ENCODE assay signal across 18 cellular contexts in the genomic region with DNA sequence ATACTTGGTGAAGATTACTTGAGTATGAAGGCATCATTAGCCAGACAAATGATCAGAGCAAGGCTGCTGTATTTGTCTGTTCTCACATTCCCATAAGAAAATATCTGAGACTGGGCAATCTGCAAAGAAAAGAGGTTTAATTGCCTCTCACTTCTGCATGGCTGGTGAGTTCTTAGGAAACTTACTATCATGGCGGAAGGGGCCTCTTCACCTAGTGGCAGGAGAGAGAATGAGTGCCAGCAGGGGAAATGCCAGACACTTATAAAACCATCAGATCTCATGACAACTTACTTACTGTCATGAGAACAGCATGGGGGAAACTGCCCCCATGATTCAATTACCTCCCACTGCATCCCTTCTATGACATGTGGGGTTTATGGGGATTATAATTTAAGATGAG.
DNase-seq lines count a peak whose midpoint lies in the region; ATAC-seq, FAIRE-seq and TF ChIP-seq lines count a peak whose summit lies in the region.
"Had no signal": no experiment of that assay in that cellular context is flagged by ENCODE, and none has a peak within 500 bp of the region (broad histone marks: within the 10 kb centered on the region; RNA-seq: fewer than 3 reads in every experiment).

No MANE protein-coding gene starts in this region.

- H3K27me3 Mint-ChIP-seq in GM23338 (ENCODE audit: insufficient read depth, low read depth, poor library complexity) (no peaks in the 10 kb centered on the region), neural progenitor cell (ENCODE audit: insufficient read depth, low read depth) (peaks cover 7% of the 10 kb centered on the region)

- in situ Hi-C loops in SK-MEL-5 (cut with HindIII; ENCODE audit: low pct_unique_long_range_greater_than_20kb, low sequenced_read_pairs), result no loop called here

- H3K36me3 Mint-ChIP-seq in GM23338 (ENCODE audit: low read depth) (no peaks in the 10 kb centered on the region), neural progenitor cell (no peaks in the 10 kb centered on the region)
- H3K36me3 Mint-ChIP-seq: CD8-positive, alpha-beta T cell had no signal

- no peak overlapping the region for H3K4me2 ChIP-seq in GM23338
- no peak overlapping the region for H3K4me2 ChIP-seq in neural progenitor cell
- H3K4me2 ChIP-seq: A549 had no signal

- H4K20me1 ChIP-seq in GM23338 (replicated peaks; ENCODE audit: insufficient read depth) (no peaks in the 10 kb centered on the region), neural progenitor cell (ENCODE audit: low read depth) (no peaks in the 10 kb centered on the region)

- H3K4me1 Mint-ChIP-seq in GM23338 (no peaks in the 10 kb centered on the region), neural progenitor cell (no peaks in the 10 kb centered on the region)
- H3K4me1 Mint-ChIP-seq: T-helper 17 cell had no signal

- H3K27ac Mint-ChIP-seq in GM23338 (no peak overlapping the region), neural progenitor cell (no peak overlapping the region)
- H3K27ac Mint-ChIP-seq: CD8-positive, alpha-beta T cell; T-helper 17 cell had no signal

- H3K79me2 ChIP-seq in GM23338 (replicated peaks; ENCODE audit: insufficient read depth), result no peaks in the 10 kb centered on the region
- H3K79me2 ChIP-seq in neural progenitor cell (ENCODE audit: low read depth), result no peaks in the 10 kb centered on the region

- no peaks in the 10 kb centered on the region for H3K27me3 ChIP-seq in GM23338 (ENCODE audit: insufficient read depth)
- H3K27me3 ChIP-seq in neural progenitor cell, result no peaks in the 10 kb centered on the region

- H3K9me3 ChIP-seq in neural progenitor cell (ENCODE audit: low read depth), result no peaks in the 10 kb centered on the region
- H3K9me3 ChIP-seq: A549, Caco-2 had no signal

- DNase-seq in D721Med (ENCODE audit: insufficient read length, low spot score) (no peak), GM23338 (ENCODE audit: low spot score) (peak; percentile 17), SK-MEL-5 (ENCODE audit: low read depth, low spot score) (peak; percentile 30), neural progenitor cell (ENCODE audit: low spot score) (no peak), iPS-NIHi11 (ENCODE audit: low spot score) (no peak), AG08396 (ENCODE audit: low spot score) (no peak)
- DNase-seq: CD8-positive, alpha-beta T cell; GM23248; HCEC 1CT; KG1; NCI-H1436 treated with DMSO at 0.1 percent for 48 hours; NCI-H187 treated with DMSO at 0.1 percent for 48 hours; T-helper 17 cell had no signal

- no peak overlapping the region for H3K27ac ChIP-seq in GM23338 (ENCODE audit: low read depth)
- H3K27ac ChIP-seq in neural progenitor cell, result no peak overlapping the region
- H3K27ac ChIP-seq: A549, C4-2B, GM23248 had no signal

- H3K4me3 Mint-ChIP-seq in GM23338, result no peak overlapping the region
- no peak overlapping the region for H3K4me3 Mint-ChIP-seq in neural progenitor cell
- H3K4me3 Mint-ChIP-seq: CD8-positive, alpha-beta T cell; T-helper 17 cell had no signal

- ATAC-seq in GM23338 (no peak), GM19397 (IDR thresholded peaks at IDR 0.05; ENCODE audit: unreplicated experiment) (no peak)
- ATAC-seq: A549; CD8-positive, alpha-beta T cell; SK-N-SH treated with all-trans-retinoic acid at 6 μM for 48 hours; T-helper 17 cell had no signal

- no peaks in the 10 kb centered on the region for H3K9me2 ChIP-seq in GM23338 (ENCODE audit: insufficient read depth)

- TF ChIP-seq CTCF in D721Med (IDR thresholded peaks at IDR 0.05; ENCODE audit: insufficient read depth, missing control alignments), result no peak
- peak; percentile 7 to 34; a peak in 2 of 4 replicates for TF ChIP-seq CTCF in GM23338 (conservative IDR thresholded peaks at IDR 0.05; ENCODE audit: low read depth in 2 of 2)
- TF ChIP-seq CTCF in neural progenitor cell (IDR thresholded peaks at IDR 0.05), result peak; percentile 13

- no peak overlapping the region for H3K9ac ChIP-seq in neural progenitor cell
- H3K9ac ChIP-seq: GM23248 had no signal

- FAIRE-seq in D721Med (lab: Jason Lieb, UNC), result peak; percentile 29
- FAIRE-seq: A549 had no signal

- H3K9me3 Mint-ChIP-seq in GM23338 (peaks cover 19% of the 10 kb centered on the region), neural progenitor cell (no peaks in the 10 kb centered on the region)
- H3K9me3 Mint-ChIP-seq: CD8-positive, alpha-beta T cell had no signal

- no peak overlapping the region for H2AFZ ChIP-seq in GM23338
- no peak overlapping the region for H2AFZ ChIP-seq in neural progenitor cell (replicated peaks)
- H2AFZ ChIP-seq: GM23248 had no signal

- H3K4me3 ChIP-seq in GM23338, result no peak overlapping the region
- no peak overlapping the region for H3K4me3 ChIP-seq in neural progenitor cell
- H3K4me3 ChIP-seq: A549, GM23248 had no signal

- no peaks in the 10 kb centered on the region for H3F3A ChIP-seq in GM23338 (replicated peaks; ENCODE audit: low read depth)
- H3F3A ChIP-seq in neural progenitor cell (ENCODE audit: low read depth), result no peaks in the 10 kb centered on the region

- H3K4me1 ChIP-seq in GM23338 (ENCODE audit: insufficient read depth), result no peaks in the 10 kb centered on the region
- no peaks in the 10 kb centered on the region for H3K4me1 ChIP-seq in neural progenitor cell
- H3K4me1 ChIP-seq: A549, Caco-2 had no signal

- H3K36me3 ChIP-seq in GM23338 (ENCODE audit: insufficient read depth), result no peaks in the 10 kb centered on the region
- H3K36me3 ChIP-seq in neural progenitor cell, result no peaks in the 10 kb centered on the region

TF ChIP-seq in GM23338, 12 proteins besides CTCF, POLR2A, EP300 and RAD21 (continues in another document):
- TF ChIP-seq, protein P1, sequence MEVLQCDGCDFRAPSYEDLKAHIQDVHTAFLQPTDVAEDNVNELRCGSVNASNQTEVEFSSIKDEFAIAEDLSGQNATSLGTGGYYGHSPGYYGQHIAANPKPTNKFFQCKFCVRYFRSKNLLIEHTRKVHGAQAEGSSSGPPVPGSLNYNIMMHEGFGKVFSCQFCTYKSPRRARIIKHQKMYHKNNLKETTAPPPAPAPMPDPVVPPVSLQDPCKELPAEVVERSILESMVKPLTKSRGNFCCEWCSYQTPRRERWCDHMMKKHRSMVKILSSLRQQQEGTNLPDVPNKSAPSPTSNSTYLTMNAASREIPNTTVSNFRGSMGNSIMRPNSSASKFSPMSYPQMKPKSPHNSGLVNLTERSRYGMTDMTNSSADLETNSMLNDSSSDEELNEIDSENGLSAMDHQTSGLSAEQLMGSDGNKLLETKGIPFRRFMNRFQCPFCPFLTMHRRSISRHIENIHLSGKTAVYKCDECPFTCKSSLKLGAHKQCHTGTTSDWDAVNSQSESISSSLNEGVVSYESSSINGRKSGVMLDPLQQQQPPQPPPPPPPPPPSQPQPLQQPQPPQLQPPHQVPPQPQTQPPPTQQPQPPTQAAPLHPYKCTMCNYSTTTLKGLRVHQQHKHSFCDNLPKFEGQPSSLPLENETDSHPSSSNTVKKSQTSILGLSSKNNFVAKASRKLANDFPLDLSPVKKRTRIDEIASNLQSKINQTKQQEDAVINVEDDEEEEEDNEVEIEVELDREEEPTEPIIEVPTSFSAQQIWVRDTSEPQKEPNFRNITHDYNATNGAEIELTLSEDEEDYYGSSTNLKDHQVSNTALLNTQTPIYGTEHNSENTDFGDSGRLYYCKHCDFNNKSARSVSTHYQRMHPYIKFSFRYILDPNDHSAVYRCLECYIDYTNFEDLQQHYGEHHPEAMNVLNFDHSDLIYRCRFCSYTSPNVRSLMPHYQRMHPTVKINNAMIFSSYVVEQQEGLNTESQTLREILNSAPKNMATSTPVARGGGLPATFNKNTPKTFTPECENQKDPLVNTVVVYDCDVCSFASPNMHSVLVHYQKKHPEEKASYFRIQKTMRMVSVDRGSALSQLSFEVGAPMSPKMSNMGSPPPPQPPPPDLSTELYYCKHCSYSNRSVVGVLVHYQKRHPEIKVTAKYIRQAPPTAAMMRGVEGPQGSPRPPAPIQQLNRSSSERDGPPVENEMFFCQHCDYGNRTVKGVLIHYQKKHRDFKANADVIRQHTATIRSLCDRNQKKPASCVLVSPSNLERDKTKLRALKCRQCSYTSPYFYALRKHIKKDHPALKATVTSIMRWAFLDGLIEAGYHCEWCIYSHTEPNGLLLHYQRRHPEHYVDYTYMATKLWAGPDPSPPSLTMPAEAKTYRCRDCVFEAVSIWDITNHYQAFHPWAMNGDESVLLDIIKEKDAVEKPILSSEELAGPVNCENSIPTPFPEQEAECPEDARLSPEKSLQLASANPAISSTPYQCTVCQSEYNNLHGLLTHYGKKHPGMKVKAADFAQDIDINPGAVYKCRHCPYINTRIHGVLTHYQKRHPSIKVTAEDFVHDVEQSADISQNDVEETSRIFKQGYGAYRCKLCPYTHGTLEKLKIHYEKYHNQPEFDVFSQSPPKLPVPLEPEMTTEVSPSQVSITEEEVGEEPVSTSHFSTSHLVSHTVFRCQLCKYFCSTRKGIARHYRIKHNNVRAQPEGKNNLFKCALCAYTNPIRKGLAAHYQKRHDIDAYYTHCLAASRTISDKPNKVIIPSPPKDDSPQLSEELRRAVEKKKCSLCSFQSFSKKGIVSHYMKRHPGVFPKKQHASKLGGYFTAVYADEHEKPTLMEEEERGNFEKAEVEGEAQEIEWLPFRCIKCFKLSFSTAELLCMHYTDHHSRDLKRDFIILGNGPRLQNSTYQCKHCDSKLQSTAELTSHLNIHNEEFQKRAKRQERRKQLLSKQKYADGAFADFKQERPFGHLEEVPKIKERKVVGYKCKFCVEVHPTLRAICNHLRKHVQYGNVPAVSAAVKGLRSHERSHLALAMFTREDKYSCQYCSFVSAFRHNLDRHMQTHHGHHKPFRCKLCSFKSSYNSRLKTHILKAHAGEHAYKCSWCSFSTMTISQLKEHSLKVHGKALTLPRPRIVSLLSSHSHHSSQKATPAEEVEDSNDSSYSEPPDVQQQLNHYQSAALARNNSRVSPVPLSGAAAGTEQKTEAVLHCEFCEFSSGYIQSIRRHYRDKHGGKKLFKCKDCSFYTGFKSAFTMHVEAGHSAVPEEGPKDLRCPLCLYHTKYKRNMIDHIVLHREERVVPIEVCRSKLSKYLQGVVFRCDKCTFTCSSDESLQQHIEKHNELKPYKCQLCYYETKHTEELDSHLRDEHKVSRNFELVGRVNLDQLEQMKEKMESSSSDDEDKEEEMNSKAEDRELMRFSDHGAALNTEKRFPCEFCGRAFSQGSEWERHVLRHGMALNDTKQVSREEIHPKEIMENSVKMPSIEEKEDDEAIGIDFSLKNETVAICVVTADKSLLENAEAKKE (CRISPR knock-in tag; IDR thresholded peaks at IDR 0.05), result no peak
- no peak for TF ChIP-seq POLR2AphosphoS5 (IDR thresholded peaks at IDR 0.05; ENCODE audit: low read depth)
- TF ChIP-seq NANOG (IDR thresholded peaks at IDR 0.05; ENCODE audit: borderline replicate concordance), result no peak
- TF ChIP-seq EZH2 (IDR thresholded peaks at IDR 0.05; ENCODE audit: low read depth, unreplicated experiment), result no peak
- no peak for TF ChIP-seq ZNF114 (CRISPR knock-in tag; IDR thresholded peaks at IDR 0.05)

Comparison
In these comparisons a context has a peak if more than half of its experiments do, and no peak if none do; other contexts are left out.
1. DNase-seq: peak in GM23338 (single experiment) and SK-MEL-5 (single experiment); none in D721Med (single experiment), neural progenitor cell (single experiment), iPS-NIHi11 (single experiment) and AG08396 (single experiment).